3 cellular contexts compared by ENCODE assay signal in the genomic region with DNA sequence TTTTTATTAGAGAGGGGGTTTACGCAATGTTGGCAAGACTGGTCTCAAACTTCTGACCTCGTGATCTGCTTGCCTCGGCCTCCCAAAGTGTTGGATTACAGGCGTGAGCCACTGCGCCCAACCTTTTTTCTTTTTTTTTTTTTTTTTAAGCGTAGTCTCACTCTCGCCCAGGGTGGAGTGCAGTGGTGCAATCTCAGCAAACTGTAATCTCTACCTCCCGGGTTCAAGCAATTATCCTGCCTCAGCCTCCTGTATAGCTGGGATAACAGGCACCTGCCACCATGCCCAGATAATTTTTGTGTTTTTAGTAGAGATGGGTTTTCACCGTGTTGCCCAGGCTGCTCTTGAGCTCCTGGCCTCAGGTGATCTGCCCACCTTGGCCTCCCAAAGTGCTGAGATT.
TF ChIP-seq lines count a peak whose summit lies in the region.

No MANE protein-coding gene starts in this region.

TF ChIP-seq in HEK293T, 16 proteins besides CTCF, POLR2A, EP300 and RAD21:
- TF ChIP-seq ZNF384 (IDR thresholded peaks at IDR 0.05) (peak; percentile 23; the same call in 1 of the 2 replicates), ELF4 (IDR thresholded peaks at IDR 0.05) (no peak)

TF ChIP-seq in K562, 482 proteins besides CTCF, POLR2A, EP300 and RAD21:
- 0 out of 4 replicates have a peak, but pooled peaks of 1 of the 2 experiments have one; percentile 26 for TF ChIP-seq KDM1A (IDR thresholded peaks at IDR 0.05)
- no peak for TF ChIP-seq FOXJ3 (CRISPR knock-in tag; IDR thresholded peaks at IDR 0.05)
- TF ChIP-seq CBFA2T3 (IDR thresholded peaks at IDR 0.05), result peak; percentile 21; the same call in 1 of the 2 replicates
- TF ChIP-seq HIVEP1 (CRISPR knock-in tag; IDR thresholded peaks at IDR 0.05), result no peak

TF ChIP-seq in HepG2, 621 proteins besides CTCF, POLR2A, EP300 and RAD21:
- no peak for TF ChIP-seq ARNT (IDR thresholded peaks at IDR 0.05)
- 0 out of 2 replicates have a peak, but pooled peaks have one; percentile 28 for TF ChIP-seq RFXAP (CRISPR knock-in tag; IDR thresholded peaks at IDR 0.05; ENCODE audit: borderline replicate concordance)
- TF ChIP-seq ZNF331 (CRISPR knock-in tag; IDR thresholded peaks at IDR 0.05), result no peak
- no peak for TF ChIP-seq RFX1 (IDR thresholded peaks at IDR 0.05)
- 0 out of 2 replicates have a peak, but pooled peaks have one; percentile 36 for TF ChIP-seq BRD4 (CRISPR knock-in tag; IDR thresholded peaks at IDR 0.05)
- TF ChIP-seq ZNF260 (CRISPR knock-in tag; IDR thresholded peaks at IDR 0.05; ENCODE audit: borderline replicate concordance, low read depth), result 0 out of 2 replicates have a peak, but pooled peaks have one; percentile 53
- TF ChIP-seq TCF12 (IDR thresholded peaks at IDR 0.05), result no peak
- TF ChIP-seq TCF12 (CRISPR knock-in tag; IDR thresholded peaks at IDR 0.05), result 0 out of 2 replicates have a peak, but pooled peaks have one; percentile 6
- no peak for TF ChIP-seq ASH2L (IDR thresholded peaks at IDR 0.05; ENCODE audit: insufficient read length, low read depth, low read length)
- TF ChIP-seq HOXA3 (CRISPR knock-in tag; IDR thresholded peaks at IDR 0.05), result peak; percentile 35; the same call in 1 of the 2 replicates
- 0 out of 2 replicates have a peak, but pooled peaks have one; percentile 39 for TF ChIP-seq ZFP90 (CRISPR knock-in tag; IDR thresholded peaks at IDR 0.05; ENCODE audit: borderline replicate concordance)
- 0 out of 2 replicates have a peak, but pooled peaks have one; percentile 29 for TF ChIP-seq KMT2A (CRISPR knock-in tag; IDR thresholded peaks at IDR 0.05)
- TF ChIP-seq ZNF672 (CRISPR knock-in tag; IDR thresholded peaks at IDR 0.05), result no peak
- TF ChIP-seq ZFP36L1 (CRISPR knock-in tag; IDR thresholded peaks at IDR 0.05), result no peak
- no peak for TF ChIP-seq ZNF720 (CRISPR knock-in tag; IDR thresholded peaks at IDR 0.05)
- 0 out of 2 replicates have a peak, but pooled peaks have one; percentile 33 for TF ChIP-seq ZNF552 (CRISPR knock-in tag; IDR thresholded peaks at IDR 0.05; ENCODE audit: borderline replicate concordance)
- TF ChIP-seq, protein P1, sequence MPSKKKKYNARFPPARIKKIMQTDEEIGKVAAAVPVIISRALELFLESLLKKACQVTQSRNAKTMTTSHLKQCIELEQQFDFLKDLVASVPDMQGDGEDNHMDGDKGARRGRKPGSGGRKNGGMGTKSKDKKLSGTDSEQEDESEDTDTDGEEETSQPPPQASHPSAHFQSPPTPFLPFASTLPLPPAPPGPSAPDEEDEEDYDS (CRISPR knock-in tag; IDR thresholded peaks at IDR 0.05), result no peak
- TF ChIP-seq ZNF607 (CRISPR knock-in tag; IDR thresholded peaks at IDR 0.05; ENCODE audit: borderline replicate concordance), result no peak
- no peak for TF ChIP-seq ZNF780A (CRISPR knock-in tag; IDR thresholded peaks at IDR 0.05)
- TF ChIP-seq FOXO1 (CRISPR knock-in tag; IDR thresholded peaks at IDR 0.05), result no peak
- no peak for TF ChIP-seq ISL2 (CRISPR knock-in tag; IDR thresholded peaks at IDR 0.05)
- TF ChIP-seq EED (CRISPR knock-in tag; IDR thresholded peaks at IDR 0.05), result no peak
- TF ChIP-seq ZNF124 (CRISPR knock-in tag; IDR thresholded peaks at IDR 0.05), result no peak
- no peak for TF ChIP-seq MIER3 (CRISPR knock-in tag; IDR thresholded peaks at IDR 0.05; ENCODE audit: borderline replicate concordance)
- TF ChIP-seq GTF3A (CRISPR knock-in tag; conservative IDR thresholded peaks at IDR 0.05), result no peak
- TF ChIP-seq CEBPB (IDR thresholded peaks at IDR 0.05; ENCODE audit: borderline replicate concordance, low read depth, low read length), result 0 out of 2 replicates have a peak, but pooled peaks have one; percentile 11
- peak; percentile 31; the same call in 1 of the 2 replicates for TF ChIP-seq CEBPG (CRISPR knock-in tag; IDR thresholded peaks at IDR 0.05)
